Comparison of ENCODE assay signal across 28 cellular contexts in the genomic region with DNA sequence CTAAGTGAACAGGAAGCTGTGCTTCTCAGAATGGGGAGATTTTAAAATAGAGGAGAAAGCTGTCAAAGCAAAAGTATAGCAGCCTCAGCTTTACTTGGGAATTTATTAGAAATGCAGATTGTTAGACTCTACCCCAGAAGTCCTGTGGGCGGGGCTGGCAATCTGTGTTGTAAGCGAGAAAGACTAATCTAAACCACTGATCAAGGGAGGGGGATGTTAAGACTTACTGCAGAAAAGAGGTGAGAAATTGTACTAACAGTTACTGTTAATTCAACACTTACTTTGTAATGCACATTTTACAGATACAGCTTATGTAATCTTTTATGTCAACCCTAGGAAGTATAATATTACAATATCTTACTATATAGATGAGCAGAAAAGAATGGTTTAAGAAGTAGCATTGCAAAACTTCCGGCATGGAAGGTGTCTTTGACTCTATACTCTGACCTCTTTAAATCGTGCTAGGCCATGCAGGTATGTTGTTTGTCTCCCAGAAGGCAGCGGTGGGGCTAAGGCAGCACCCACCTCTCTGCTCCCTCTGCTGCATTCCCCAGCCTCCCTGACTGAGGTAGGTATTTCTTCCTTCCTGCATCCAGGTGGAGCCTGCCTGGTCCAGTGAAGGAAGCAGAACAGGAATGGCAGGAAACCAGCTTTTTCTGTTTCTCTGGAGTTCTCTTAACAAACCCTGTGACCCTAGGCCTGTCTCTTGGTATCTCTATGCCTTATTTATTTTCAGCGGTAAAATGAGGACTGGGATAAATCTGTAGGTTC.
A peak's percentile ranks its signal among the peaks of the same experiment; 100 is the strongest.
DNase-seq lines count a peak whose midpoint lies in the region; ATAC-seq and TF ChIP-seq lines count a peak whose summit lies in the region.
"Had no signal": no experiment of that assay in that cellular context is flagged by ENCODE, and none has a peak within 500 bp of the region (broad histone marks: within the 10 kb centered on the region; RNA-seq: fewer than 3 reads in every experiment).

No MANE protein-coding gene starts in this region.

- TF ChIP-seq CTCF in WTC11 (IDR thresholded peaks at IDR 0.05), result no peak
- no peak for TF ChIP-seq CTCF in lower lobe of right lung (IDR thresholded peaks at IDR 0.05)
- TF ChIP-seq CTCF in BE2C (IDR thresholded peaks at IDR 0.05; ENCODE audit: low read depth, low read length), result no peak
- TF ChIP-seq CTCF in MCF 10A (IDR thresholded peaks at IDR 0.05; ENCODE audit: unreplicated experiment), result no peak

- peak; percentile 38 for DNase-seq in NK-92 treated with Interleukin-12 subunit alpha and Interleukin-12 subunit beta, amount 100 ng/mL, for 24 hours (lab: John Stamatoyannopoulos, UW)
- no peak for DNase-seq in NK-92 (lab: John Stamatoyannopoulos, UW; ENCODE audit: unreplicated experiment)
- DNase-seq in WTC11 (ENCODE audit: low spot score), result peak; percentile 23
- peak; percentile 61 for DNase-seq in iPS-NIHi7 (ENCODE audit: extremely low spot score)
- DNase-seq in stimulated activated naive B cell treated with anti-CD40 and anti-IgM and Interleukin-4, amounts not matched to agents 10 μg/mL and 1 μg/mL and 100 μg/mL, for 72 hours, result no peak
- no peak for DNase-seq in lower lobe of right lung
- DNase-seq in BE2C, result no peak
- DNase-seq in MCF 10A (ENCODE audit: unreplicated experiment), result no peak
- DNase-seq: activated CD4-positive, alpha-beta T cell treated with anti-CD3 and anti-CD28 coated beads, Interleukin-2, amount 50 U/mL, for 48 hours; activated naive CD4-positive, alpha-beta T cell treated with anti-CD3 and anti-CD28 coated beads for 36 hours; adrenal gland; CD4-positive, alpha-beta memory T cell; central memory CD4-positive, alpha-beta T cell; gastrocnemius medialis; HCEC 1CT; Kasumi-1; left lung; NCI-H1436; NCI-H2081; NCI-H2227 treated with DMSO at 0.1 percent for 48 hours; NCI-H526 treated with DMSO at 0.1 percent for 48 hours; posterior cingulate gyrus; right lobe of liver; spleen had no signal

- H3K27ac Mint-ChIP-seq in WTC11 (no peak overlapping the region), MCF 10A (ENCODE audit: low read depth, unreplicated experiment) (no peak overlapping the region)
- H3K27ac Mint-ChIP-seq in stimulated activated naive B cell treated with anti-CD40 and anti-IgM and Interleukin-4, amounts not matched to agents 10 μg/mL and 1 μg/mL and 100 μg/mL, for 72 hours, result peak overlapping the region; percentile 69
- H3K27ac Mint-ChIP-seq: activated naive CD4-positive, alpha-beta T cell treated with anti-CD3 and anti-CD28 coated beads for 36 hours; T-helper 1 cell treated with Interleukin-12 subunit alpha and Interleukin-12 subunit beta and Interleukin-4 antibody, amounts not matched to agents 30 μg/mL and 1 μg/mL, for 36 hours had no signal

- H3K9me3 Mint-ChIP-seq in WTC11, result no peaks in the 10 kb centered on the region
- H3K9me3 Mint-ChIP-seq in stimulated activated naive B cell treated with anti-CD40 and anti-IgM and Interleukin-4, amounts not matched to agents 10 μg/mL and 1 μg/mL and 100 μg/mL, for 72 hours, result peaks cover 0 to 2% of the 10 kb centered on the region in 2 donors
- H3K9me3 Mint-ChIP-seq in MCF 10A (ENCODE audit: unreplicated experiment), result peaks cover 25% of the 10 kb centered on the region
- H3K9me3 Mint-ChIP-seq: activated naive CD4-positive, alpha-beta T cell treated with anti-CD3 and anti-CD28 coated beads for 36 hours; T-helper 1 cell treated with Interleukin-12 subunit alpha and Interleukin-12 subunit beta and Interleukin-4 antibody, amounts not matched to agents 30 μg/mL and 1 μg/mL, for 36 hours had no signal

- H3K36me3 Mint-ChIP-seq in WTC11 (no peaks in the 10 kb centered on the region), MCF 10A (ENCODE audit: insufficient read depth, unreplicated experiment) (no peaks in the 10 kb centered on the region)
- H3K36me3 Mint-ChIP-seq in stimulated activated naive B cell treated with anti-CD40 and anti-IgM and Interleukin-4, amounts not matched to agents 10 μg/mL and 1 μg/mL and 100 μg/mL, for 72 hours, result peaks cover 0 to 3% of the 10 kb centered on the region in 2 donors
- H3K36me3 Mint-ChIP-seq: CD4-positive, alpha-beta memory T cell had no signal

- H3K27me3 Mint-ChIP-seq in WTC11 (ENCODE audit: low read depth) (no peaks in the 10 kb centered on the region), MCF 10A (ENCODE audit: insufficient read depth, unreplicated experiment) (no peaks in the 10 kb centered on the region)
- H3K27me3 Mint-ChIP-seq in stimulated activated naive B cell treated with anti-CD40 and anti-IgM and Interleukin-4, amounts not matched to agents 10 μg/mL and 1 μg/mL and 100 μg/mL, for 72 hours, result no peaks in the 10 kb centered on the region
- H3K27me3 Mint-ChIP-seq: CD4-positive, alpha-beta memory T cell had no signal

- H3K4me3 ChIP-seq in lower lobe of right lung (no peak overlapping the region), BE2C (ENCODE audit: low read depth, low read length) (no peak overlapping the region)
- H3K4me3 ChIP-seq: adrenal gland, gastrocnemius medialis, hepatocyte, left lung, right lobe of liver, spleen, tibial nerve had no signal

- H3K4me3 Mint-ChIP-seq in WTC11 (no peak overlapping the region), MCF 10A (ENCODE audit: unreplicated experiment) (no peak overlapping the region)
- H3K4me3 Mint-ChIP-seq in stimulated activated naive B cell treated with anti-CD40 and anti-IgM and Interleukin-4, amounts not matched to agents 10 μg/mL and 1 μg/mL and 100 μg/mL, for 72 hours, result no peak overlapping the region
- H3K4me3 Mint-ChIP-seq: activated naive CD4-positive, alpha-beta T cell treated with anti-CD3 and anti-CD28 coated beads for 36 hours; CD4-positive, alpha-beta memory T cell; T-helper 1 cell treated with Interleukin-12 subunit alpha and Interleukin-12 subunit beta and Interleukin-4 antibody, amounts not matched to agents 30 μg/mL and 1 μg/mL, for 36 hours had no signal

- no peaks in the 10 kb centered on the region for H3K9me3 ChIP-seq in lower lobe of right lung
- H3K9me3 ChIP-seq in BE2C, result no peaks in the 10 kb centered on the region
- H3K9me3 ChIP-seq: gastrocnemius medialis, left lung, neutrophil, right lobe of liver, spleen, tibial nerve had no signal

- H3K4me1 Mint-ChIP-seq in WTC11 (peaks cover 13% of the 10 kb centered on the region), MCF 10A (ENCODE audit: insufficient read depth, unreplicated experiment) (no peaks in the 10 kb centered on the region)
- H3K4me1 Mint-ChIP-seq in stimulated activated naive B cell treated with anti-CD40 and anti-IgM and Interleukin-4, amounts not matched to agents 10 μg/mL and 1 μg/mL and 100 μg/mL, for 72 hours, result peaks cover 8 to 20% of the 10 kb centered on the region in 2 donors
- H3K4me1 Mint-ChIP-seq: CD4-positive, alpha-beta memory T cell had no signal

- H3K36me3 ChIP-seq in lower lobe of right lung (no peaks in the 10 kb centered on the region), BE2C (no peaks in the 10 kb centered on the region)
- H3K36me3 ChIP-seq: adrenal gland, gastrocnemius medialis, left lung, neutrophil, right lobe of liver, spleen, tibial nerve had no signal

- intact Hi-C loops in lower lobe of right lung (cut with DNase I), result no loop called here
- intact Hi-C loops in MCF 10A (cut with micrococcal nuclease), result no loop called here

- ATAC-seq in WTC11, result peak; percentile 90
- ATAC-seq in stimulated activated naive B cell treated with anti-CD40 and anti-IgM and Interleukin-4, amounts not matched to agents 10 μg/mL and 1 μg/mL and 100 μg/mL, for 72 hours (replicated peaks), result no peak
- no peak for ATAC-seq in lower lobe of right lung
- ATAC-seq: gastrocnemius medialis, left lung, right lobe of liver had no signal

- BruUV-seq in MCF 10A (replicated peaks; lab: Mats Ljungman, UMichigan), result no TSS peak

- CTCF ChIA-PET in WTC11 (lab: Charles Lee) (no interaction called here), MCF 10A (lab: Yijun Ruan, JAX) (no interaction called here)

- no peaks in the 10 kb centered on the region for H3K4me1 ChIP-seq in lower lobe of right lung
- H3K4me1 ChIP-seq in BE2C, result peaks cover 15% of the 10 kb centered on the region
- H3K4me1 ChIP-seq: left lung, right lobe of liver, spleen had no signal

- H3K27ac ChIP-seq in lower lobe of right lung, result no peak overlapping the region
- H3K27ac ChIP-seq: adrenal gland, gastrocnemius medialis, hepatocyte, left lung, neutrophil, right lobe of liver, spleen had no signal

- H3K27me3 ChIP-seq in lower lobe of right lung (ENCODE audit: low read depth) (no peaks in the 10 kb centered on the region), BE2C (no peaks in the 10 kb centered on the region)
- H3K27me3 ChIP-seq: adrenal gland, gastrocnemius medialis, hepatocyte, left lung, neutrophil, right lobe of liver, spleen, tibial nerve had no signal

- POLR2A ChIA-PET in WTC11 (lab: Charles Lee), result no interaction called here
- POLR2A ChIA-PET in MCF 10A (lab: Yijun Ruan, JAX), result no interaction called here

TF ChIP-seq in WTC11, 78 proteins besides CTCF, POLR2A, EP300 and RAD21 (continues in another document):
- TF ChIP-seq, protein P1, sequence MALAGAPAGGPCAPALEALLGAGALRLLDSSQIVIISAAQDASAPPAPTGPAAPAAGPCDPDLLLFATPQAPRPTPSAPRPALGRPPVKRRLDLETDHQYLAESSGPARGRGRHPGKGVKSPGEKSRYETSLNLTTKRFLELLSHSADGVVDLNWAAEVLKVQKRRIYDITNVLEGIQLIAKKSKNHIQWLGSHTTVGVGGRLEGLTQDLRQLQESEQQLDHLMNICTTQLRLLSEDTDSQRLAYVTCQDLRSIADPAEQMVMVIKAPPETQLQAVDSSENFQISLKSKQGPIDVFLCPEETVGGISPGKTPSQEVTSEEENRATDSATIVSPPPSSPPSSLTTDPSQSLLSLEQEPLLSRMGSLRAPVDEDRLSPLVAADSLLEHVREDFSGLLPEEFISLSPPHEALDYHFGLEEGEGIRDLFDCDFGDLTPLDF (CRISPR knock-in tag; IDR thresholded peaks at IDR 0.05), result no peak
- TF ChIP-seq NR1H2 (CRISPR knock-in tag; IDR thresholded peaks at IDR 0.05) (no peak), ETV6 (CRISPR knock-in tag; IDR thresholded peaks at IDR 0.05) (no peak), OVOL2 (CRISPR knock-in tag; IDR thresholded peaks at IDR 0.05; ENCODE audit: borderline replicate concordance) (no peak), ZNF232 (CRISPR knock-in tag; IDR thresholded peaks at IDR 0.05) (no peak), ATF1 (CRISPR knock-in tag; IDR thresholded peaks at IDR 0.05) (no peak)
- TF ChIP-seq, protein P2, sequence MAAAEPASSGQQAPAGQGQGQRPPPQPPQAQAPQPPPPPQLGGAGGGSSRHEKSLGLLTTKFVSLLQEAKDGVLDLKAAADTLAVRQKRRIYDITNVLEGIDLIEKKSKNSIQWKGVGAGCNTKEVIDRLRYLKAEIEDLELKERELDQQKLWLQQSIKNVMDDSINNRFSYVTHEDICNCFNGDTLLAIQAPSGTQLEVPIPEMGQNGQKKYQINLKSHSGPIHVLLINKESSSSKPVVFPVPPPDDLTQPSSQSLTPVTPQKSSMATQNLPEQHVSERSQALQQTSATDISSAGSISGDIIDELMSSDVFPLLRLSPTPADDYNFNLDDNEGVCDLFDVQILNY (CRISPR knock-in tag; IDR thresholded peaks at IDR 0.05), result no peak

Comparison
In these comparisons a context has a peak if more than half of its experiments do, and no peak if none do; other contexts are left out.
1. DNase-seq: peak in NK-92 treated with Interleukin-12 subunit alpha and Interleukin-12 subunit beta, amount 100 ng/mL, for 24 hours (single experiment), WTC11 (single experiment) and iPS-NIHi7 (single experiment); none in NK-92 (single experiment), stimulated activated naive B cell treated with anti-CD40 and anti-IgM and Interleukin-4, amounts not matched to agents 10 μg/mL and 1 μg/mL and 100 μg/mL, for 72 hours (single experiment), lower lobe of right lung (single experiment), BE2C (single experiment) and MCF 10A (single experiment).